Comparison of ENCODE assay signal across 8 cellular contexts in genomic region chr15:62060896-62061280, GRCh38. TPM values are rescaled to one million over a fixed set of nuclear protein-coding genes. Genes with fewer than 3 reads are reported as not detected.
DNase-seq lines count a peak whose midpoint lies in the region; ATAC-seq, FAIRE-seq and TF ChIP-seq lines count a peak whose summit lies in the region.

No MANE protein-coding gene starts in this region.

- no peak; the same call in 1 of the 2 replicates for ATAC-seq in Panc1

- intact Hi-C loops in Panc1 (cut with micrococcal nuclease; ENCODE audit: unreplicated experiment): no loop called here

- peaks cover 10% of the 10 kb centered on the region for H4K20me1 ChIP-seq in osteoblast (ENCODE audit: insufficient read depth, low read length)

- peaks cover 30% of the 10 kb centered on the region for H3K27me3 ChIP-seq in Panc1 (ENCODE audit: control insufficient read depth, insufficient read depth, low read length)
- peaks cover 41% of the 10 kb centered on the region for H3K27me3 ChIP-seq in osteoblast (ENCODE audit: insufficient read depth, low read length)

- H3K4me1 ChIP-seq in Panc1 (ENCODE audit: control insufficient read depth, insufficient read depth, low read length): peaks cover 7% of the 10 kb centered on the region
- H3K4me1 ChIP-seq in osteoblast (ENCODE audit: insufficient read depth, low read length): peaks cover 9% of the 10 kb centered on the region

- TF ChIP-seq CTCF in GM12864 (IDR thresholded peaks at IDR 0.05; ENCODE audit: low read depth, low read length, missing control alignments) (no peak), Panc1 (IDR thresholded peaks at IDR 0.05) (no peak), osteoblast (IDR thresholded peaks at IDR 0.05; ENCODE audit: extremely low read depth, low read depth, low read length) (no peak)

- in situ Hi-C loops in Panc1 (cut with HindIII; ENCODE audit: low pct_unique_long_range_greater_than_20kb, low sequenced_read_pairs): no loop called here

- BruUV-seq in Panc1 (replicated peaks; lab: Mats Ljungman, UMichigan): no TSS peak

- H3K4me3 ChIP-seq in GM12864 (ENCODE audit: low read depth, low read length): peak overlapping the region; percentile 95
- peak overlapping the region; percentile 77 to 97 for H3K4me3 ChIP-seq in Panc1 (ENCODE audit: low read depth in 2 of 2, low read length in 2 of 2)
- H3K4me3 ChIP-seq in osteoblast (ENCODE audit: insufficient read depth, low read length): peak overlapping the region; percentile 80

- peak overlapping the region; percentile 99 for H3K4me2 ChIP-seq in osteoblast (ENCODE audit: insufficient read depth, low read length)

- peaks cover 41% of the 10 kb centered on the region for H3K79me2 ChIP-seq in osteoblast (ENCODE audit: insufficient read depth, low read length)

- CTCF ChIA-PET in Panc1 (lab: Charles Lee): interaction anchor here (0.6 kb wide), 1 partner anchor 178 kb away, joined by 3 read pairs; no protein-coding TSS in a partner anchor

- FAIRE-seq in frontal cortex (lab: Jason Lieb, UNC): no peak

- H3K9me3 ChIP-seq in Panc1 (ENCODE audit: control insufficient read depth, insufficient read depth, low read depth, low read length) (no peaks in the 10 kb centered on the region), osteoblast (ENCODE audit: low read depth, low read length) (no peaks in the 10 kb centered on the region)

- H3K27ac ChIP-seq in Panc1 (ENCODE audit: low read length) (peak overlapping the region; percentile 69), epithelial cell of prostate (peak overlapping the region; percentile 57), osteoblast (ENCODE audit: low read depth, low read length) (peak overlapping the region; percentile 78)

- POLR2A ChIA-PET in Panc1 (lab: Charles Lee): interaction anchor here (0.5 kb wide), 1 partner anchor 147 kb away, joined by 3 read pairs; no protein-coding TSS in a partner anchor

- H2AFZ ChIP-seq in osteoblast (ENCODE audit: low read length): peak overlapping the region; percentile 99

- peaks cover 7% of the 10 kb centered on the region for H3K36me3 ChIP-seq in Panc1 (ENCODE audit: control insufficient read depth, insufficient read depth, low read length)
- H3K36me3 ChIP-seq in osteoblast (ENCODE audit: insufficient read depth, low read length): no peaks in the 10 kb centered on the region

- DNase-seq in GM12864 (ENCODE audit: low read depth): no peak
- DNase-seq in Panc1 (ENCODE audit: low read depth, low spot score): no peak
- no peak for DNase-seq in epithelial cell of prostate (ENCODE audit: low read depth, low spot score)
- no peak for DNase-seq in osteoblast (ENCODE audit: insufficient read length, low spot score, missing footprints)
- DNase-seq in frontal cortex (ENCODE audit: low spot score in 2 of 2): no peak
- DNase-seq in DMS114 treated with DMSO at 0.1 percent for 48 hours (lab: John Stamatoyannopoulos, UW; ENCODE audit: unreplicated experiment): no peak
- DNase-seq in cerebellum (ENCODE audit: low spot score): no peak
- DNase-seq in COLO829 (ENCODE audit: low spot score): no peak

RNA-seq across cellular contexts. Expression of gene VPS13C, which starts 0.6 kb away (rescaled TPM):
- total RNA-seq in Panc1 (2021; ENCODE audit: unreplicated experiment) (47.3 TPM), osteoblast (117 and 142 TPM in 2 replicates), frontal cortex (95.4 TPM), cerebellum (150 TPM)
- polyA plus RNA-seq in Panc1 (2012; ENCODE audit: insufficient read length): 9.2 TPM

RNA-seq across cellular contexts. Expression of gene C2CD4A, which starts 5.9 kb away (rescaled TPM):
- total RNA-seq in Panc1 (2021; ENCODE audit: unreplicated experiment) (0.15 TPM), osteoblast (under 0.01 TPM in 1 of 2 replicates, not detected in the other), frontal cortex (under 0.01 TPM), cerebellum (0.73 TPM)
- not detected for polyA plus RNA-seq in Panc1 (2012; ENCODE audit: insufficient read length)
